Comparison of ENCODE assay signal across 31 cellular contexts in the genomic region with DNA sequence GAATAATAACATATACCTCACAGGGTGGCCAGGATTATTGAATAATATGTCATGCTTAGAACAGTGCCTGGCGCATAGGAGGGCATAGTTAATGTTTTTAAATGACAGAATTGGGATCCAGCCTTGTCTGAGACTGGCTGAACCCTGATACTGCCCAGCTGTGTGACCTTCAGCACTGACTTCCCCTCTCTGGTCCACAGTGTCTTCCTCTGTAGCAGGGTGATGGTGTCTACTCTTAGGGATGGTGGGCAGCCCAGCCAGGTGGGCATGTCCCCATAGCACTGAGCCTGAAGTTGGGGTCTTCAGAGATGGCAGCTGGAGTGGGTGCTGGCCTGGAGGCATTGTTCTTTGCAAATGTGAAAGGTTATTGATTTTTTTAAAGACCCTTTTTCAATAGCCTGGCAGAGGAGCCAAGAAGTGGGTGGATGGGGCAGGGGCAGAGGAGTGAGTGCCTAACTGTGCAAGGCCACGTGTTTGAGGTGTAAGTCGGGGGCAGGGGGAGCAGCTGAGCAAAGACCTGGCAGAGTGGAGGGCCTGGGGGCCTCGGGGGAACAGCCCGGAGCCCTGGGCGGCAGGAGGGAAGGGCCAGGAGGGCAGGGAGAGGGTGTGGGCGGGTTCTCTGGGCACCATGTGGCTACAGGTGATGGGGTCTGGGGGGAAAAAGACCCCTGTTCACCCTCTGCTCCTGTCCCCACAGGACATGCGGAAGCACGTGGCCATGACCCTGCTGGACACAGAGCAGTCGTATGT.
"Had no signal": no experiment of that assay in that cellular context is flagged by ENCODE, and none has a peak within 500 bp of the region (broad histone marks: within the 10 kb centered on the region; RNA-seq: fewer than 3 reads in every experiment).

No MANE protein-coding gene starts in this region.

- H3K4me1 Mint-ChIP-seq: activated naive CD8-positive, alpha-beta T cell treated with anti-CD3 and anti-CD28 coated beads for 36 hours had no signal

- H3K27ac Mint-ChIP-seq: activated naive CD4-positive, alpha-beta T cell treated with anti-CD3 and anti-CD28 coated beads for 36 hours; activated naive CD8-positive, alpha-beta T cell treated with anti-CD3 and anti-CD28 coated beads for 36 hours; mesothelial cell of epicardium; T-helper 1 cell treated with Interleukin-12 subunit alpha and Interleukin-12 subunit beta and Interleukin-4 antibody, amounts not matched to agents 30 μg/mL and 1 μg/mL, for 36 hours; type B pancreatic cell had no signal

- H3K4me3 ChIP-seq: adrenal gland, gastrocnemius medialis, hepatocyte, testis, uterus had no signal

- H3K27me3 ChIP-seq: adrenal gland, gastrocnemius medialis, hepatocyte, testis, uterus had no signal

- H3K9me3 ChIP-seq: adrenal gland, gastrocnemius medialis, testis, uterus had no signal

- H3K4me2 ChIP-seq: hepatocyte had no signal

- H3K9me3 Mint-ChIP-seq: activated naive CD4-positive, alpha-beta T cell treated with anti-CD3 and anti-CD28 coated beads for 36 hours; activated naive CD8-positive, alpha-beta T cell treated with anti-CD3 and anti-CD28 coated beads for 36 hours; mesothelial cell of epicardium; naive B cell; nephron progenitor cell; T-helper 1 cell treated with Interleukin-12 subunit alpha and Interleukin-12 subunit beta and Interleukin-4 antibody, amounts not matched to agents 30 μg/mL and 1 μg/mL, for 36 hours; type B pancreatic cell had no signal

- FAIRE-seq: colon, endometrium, keratinocyte, TTC549 had no signal

- H3K36me3 ChIP-seq: adrenal gland, gastrocnemius medialis, uterus had no signal

- H3K27me3 Mint-ChIP-seq: activated naive CD8-positive, alpha-beta T cell treated with anti-CD3 and anti-CD28 coated beads for 36 hours; type B pancreatic cell had no signal

- H3K4me3 Mint-ChIP-seq: activated naive CD4-positive, alpha-beta T cell treated with anti-CD3 and anti-CD28 coated beads for 36 hours; activated naive CD8-positive, alpha-beta T cell treated with anti-CD3 and anti-CD28 coated beads for 36 hours; mesothelial cell of epicardium; naive B cell; nephron progenitor cell; T-helper 1 cell treated with Interleukin-12 subunit alpha and Interleukin-12 subunit beta and Interleukin-4 antibody, amounts not matched to agents 30 μg/mL and 1 μg/mL, for 36 hours; type B pancreatic cell had no signal

- H3K36me3 Mint-ChIP-seq: activated naive CD8-positive, alpha-beta T cell treated with anti-CD3 and anti-CD28 coated beads for 36 hours; naive B cell; type B pancreatic cell had no signal

- H3K27ac ChIP-seq: adrenal gland, hepatocyte, testis, VCaP had no signal

- DNase-seq: activated CD4-positive, alpha-beta T cell treated with anti-CD3 and anti-CD28 coated beads for 4 hours; activated CD4-positive, alpha-beta T cell treated with anti-CD3 and anti-CD28 coated beads, Interleukin-2, amount 50 U/mL, for 48 hours; activated CD8-positive, alpha-beta memory T cell treated with anti-CD3 and anti-CD28 coated beads for 24 hours; activated effector memory CD4-positive, alpha-beta T cell treated with anti-CD3 and anti-CD28 coated beads, Interleukin-2, amount 50 U/mL, for 16 hours; activated naive CD4-positive, alpha-beta T cell treated with anti-CD3 and anti-CD28 coated beads for 36 hours; activated naive CD8-positive, alpha-beta T cell treated with anti-CD3 and anti-CD28 coated beads for 36 hours; adrenal gland; dermis blood vessel endothelial cell; effector CD4-positive, alpha-beta T cell; gastrocnemius medialis; glutamatergic neuron; left cardiac atrium; naive B cell; nephron progenitor cell; posterior cingulate gyrus; right cardiac atrium; stimulated activated CD4-positive, alpha-beta T cell treated with anti-CD3 and anti-CD28 coated beads, Interleukin-2, amount 100 ng/mL, for 48 hours; stimulated activated naive CD8-positive, alpha-beta T cell treated with anti-CD3 and anti-CD28 coated beads, Interleukin-15, Interleukin-2, amounts not matched to agents 100 U/mL and 50 U/mL, for 24 hours; SW 1271; T-helper 9 cell; testis; uterus had no signal

- ATAC-seq: gastrocnemius medialis; left cardiac atrium; right cardiac atrium; stimulated activated naive CD8-positive, alpha-beta T cell treated with anti-CD3 and anti-CD28 coated beads, Interleukin-15, Interleukin-2, amounts not matched to agents 100 U/mL and 50 U/mL, for 24 hours had no signal

- H2AFZ ChIP-seq: hepatocyte had no signal
